ENCODE assay signal across 1 cellular context in the genomic region with DNA sequence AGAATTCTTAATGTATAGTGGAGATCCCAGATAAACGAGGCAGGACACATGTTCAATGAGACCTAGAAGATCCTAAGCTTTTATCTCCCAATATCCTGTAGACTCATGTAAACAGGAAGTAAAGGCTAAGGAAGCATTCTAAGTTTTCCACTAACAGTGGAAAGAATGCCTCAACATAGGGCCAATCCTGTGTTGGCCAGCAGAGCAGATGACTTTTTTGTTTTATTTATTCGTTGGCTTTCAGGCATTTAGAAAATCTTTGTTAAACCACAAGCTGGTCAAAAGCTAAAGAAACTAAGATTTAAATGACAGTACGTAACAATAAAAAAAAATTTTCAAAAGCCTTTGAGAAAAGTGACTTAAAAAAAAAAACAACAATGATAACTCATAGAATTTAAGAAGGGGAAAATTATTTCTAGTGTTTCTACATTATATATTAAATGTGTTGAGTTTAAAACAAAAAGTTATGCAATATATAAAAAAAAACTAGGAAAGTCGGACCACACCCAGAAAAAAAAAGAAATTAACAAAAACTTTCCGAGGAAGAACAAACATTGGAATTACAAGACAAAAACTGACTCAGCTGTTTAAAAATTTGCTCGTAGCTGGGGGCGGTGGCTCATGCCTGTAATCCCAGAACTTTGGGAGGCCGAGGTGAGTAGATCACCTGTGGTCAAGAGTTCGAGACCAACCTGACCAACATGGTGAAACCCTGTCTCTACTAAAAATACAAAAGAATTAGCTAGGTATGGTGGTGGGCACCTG.
TF ChIP-seq lines count a peak whose summit lies in the region.

No MANE protein-coding gene starts in this region.

TF ChIP-seq in SK-N-SH, 30 proteins besides CTCF, POLR2A, EP300 and RAD21 (continued from another document):
- TF ChIP-seq GABPA (IDR thresholded peaks at IDR 0.05; ENCODE audit: low read depth) (no peak), GATA2 (CRISPR knock-in tag; IDR thresholded peaks at IDR 0.05) (no peak), MEF2A (IDR thresholded peaks at IDR 0.05; ENCODE audit: borderline replicate concordance, low read depth) (no peak), RCOR1 (IDR thresholded peaks at IDR 0.05; ENCODE audit: low read length) (no peak), ELF1 (IDR thresholded peaks at IDR 0.05) (no peak), MXI1 (IDR thresholded peaks at IDR 0.05; ENCODE audit: low read depth, low read length) (no peak), JUND (IDR thresholded peaks at IDR 0.05) (no peak), TEAD4 (IDR thresholded peaks at IDR 0.05; ENCODE audit: borderline replicate concordance, insufficient read depth) (no peak), EZH2phosphoT487 (IDR thresholded peaks at IDR 0.05; ENCODE audit: borderline replicate concordance, low read depth) (no peak), FOSL2 (IDR thresholded peaks at IDR 0.05; ENCODE audit: borderline replicate concordance, low read depth) (no peak), POLR2AphosphoS5 (IDR thresholded peaks at IDR 0.05; ENCODE audit: low read depth, low read length) (no peak)
- TF ChIP-seq, protein P1, sequence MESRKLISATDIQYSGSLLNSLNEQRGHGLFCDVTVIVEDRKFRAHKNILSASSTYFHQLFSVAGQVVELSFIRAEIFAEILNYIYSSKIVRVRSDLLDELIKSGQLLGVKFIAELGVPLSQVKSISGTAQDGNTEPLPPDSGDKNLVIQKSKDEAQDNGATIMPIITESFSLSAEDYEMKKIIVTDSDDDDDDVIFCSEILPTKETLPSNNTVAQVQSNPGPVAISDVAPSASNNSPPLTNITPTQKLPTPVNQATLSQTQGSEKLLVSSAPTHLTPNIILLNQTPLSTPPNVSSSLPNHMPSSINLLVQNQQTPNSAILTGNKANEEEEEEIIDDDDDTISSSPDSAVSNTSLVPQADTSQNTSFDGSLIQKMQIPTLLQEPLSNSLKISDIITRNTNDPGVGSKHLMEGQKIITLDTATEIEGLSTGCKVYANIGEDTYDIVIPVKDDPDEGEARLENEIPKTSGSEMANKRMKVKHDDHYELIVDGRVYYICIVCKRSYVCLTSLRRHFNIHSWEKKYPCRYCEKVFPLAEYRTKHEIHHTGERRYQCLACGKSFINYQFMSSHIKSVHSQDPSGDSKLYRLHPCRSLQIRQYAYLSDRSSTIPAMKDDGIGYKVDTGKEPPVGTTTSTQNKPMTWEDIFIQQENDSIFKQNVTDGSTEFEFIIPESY (IDR thresholded peaks at IDR 0.05; ENCODE audit: borderline replicate concordance, low read depth) = no peak
